ENCODE assay signal across 22 cellular contexts in genomic region chr12:55843431-55843830, GRCh38. TPM values are rescaled to one million over a fixed set of nuclear protein-coding genes. Genes with fewer than 3 reads are reported as not detected.
DNase-seq lines count a peak whose midpoint lies in the region; ATAC-seq, FAIRE-seq and TF ChIP-seq lines count a peak whose summit lies in the region.
"Had no signal": no experiment of that assay in that cellular context is flagged by ENCODE, and none has a peak within 500 bp of the region (broad histone marks: within the 10 kb centered on the region; RNA-seq: fewer than 3 reads in every experiment).

No MANE protein-coding gene starts in this region.

- no peaks in the 10 kb centered on the region for H3K9me3 ChIP-seq in Caco-2
- H3K9me3 ChIP-seq in adipocyte (ENCODE audit: control insufficient read depth, low read length) = no peaks in the 10 kb centered on the region
- no peaks in the 10 kb centered on the region for H3K9me3 ChIP-seq in lower lobe of right lung
- H3K9me3 ChIP-seq in skeletal muscle satellite cell (replicated peaks; ENCODE audit: low read length) = no peaks in the 10 kb centered on the region
- H3K9me3 ChIP-seq in small intestine (ENCODE audit: control insufficient read depth, low read depth) = no peaks in the 10 kb centered on the region
- H3K9me3 ChIP-seq in thyroid gland = no peaks in the 10 kb centered on the region
- H3K9me3 ChIP-seq: esophagus squamous epithelium, prostate gland had no signal

- peak overlapping the region; percentile 92 for H3K9ac ChIP-seq in adipocyte (ENCODE audit: low read length)
- peak overlapping the region; percentile 88 for H3K9ac ChIP-seq in skeletal muscle satellite cell (ENCODE audit: low read depth, low read length)

- POLR2A ChIA-PET in Caco-2 (lab: Charles Lee) = no interaction called here

- TF ChIP-seq CTCF in Caco-2 (IDR thresholded peaks at IDR 0.05; ENCODE audit: insufficient read depth in 1 of 2, low read depth in 1 of 2, low read length in 1 of 2, severe bottlenecking in 1 of 2, unreplicated experiment in 1 of 2) = no peak
- no peak for TF ChIP-seq CTCF in lower lobe of right lung (IDR thresholded peaks at IDR 0.05)
- TF ChIP-seq CTCF in thyroid gland (IDR thresholded peaks at IDR 0.05) = no peak

- no peak overlapping the region for H3K4me3 ChIP-seq in Caco-2 (ENCODE audit: low read depth, low read length)
- no peak overlapping the region for H3K4me3 ChIP-seq in adipocyte (ENCODE audit: low read length)
- H3K4me3 ChIP-seq in lower lobe of right lung = no peak overlapping the region
- H3K4me3 ChIP-seq in skeletal muscle satellite cell (ENCODE audit: low read length) = no peak overlapping the region
- H3K4me3 ChIP-seq in small intestine (ENCODE audit: low read depth in 1 of 2, low read length in 2 of 2) = no peak overlapping the region
- H3K4me3 ChIP-seq in thyroid gland (replicated peaks in 1 of 3) = no peak overlapping the region

- ATAC-seq in lower lobe of right lung = no peak

- no peaks in the 10 kb centered on the region for H3K36me3 ChIP-seq in Caco-2 (ENCODE audit: control insufficient read depth, insufficient read depth, low read length)
- peaks cover 22% of the 10 kb centered on the region for H3K36me3 ChIP-seq in adipocyte (ENCODE audit: control insufficient read depth, insufficient read depth, low read length, severe bottlenecking)
- no peaks in the 10 kb centered on the region for H3K36me3 ChIP-seq in lower lobe of right lung
- peaks cover 12% of the 10 kb centered on the region for H3K36me3 ChIP-seq in skeletal muscle satellite cell (ENCODE audit: insufficient read depth, low read length)
- no peaks in the 10 kb centered on the region for H3K36me3 ChIP-seq in small intestine (ENCODE audit: control insufficient read depth in 2 of 2, insufficient read depth in 2 of 2, low read length in 2 of 2)
- H3K36me3 ChIP-seq in thyroid gland = no peaks in the 10 kb centered on the region
- H3K36me3 ChIP-seq: esophagus squamous epithelium, prostate gland had no signal

- H3K36me3 Mint-ChIP-seq in Caco-2 (ENCODE audit: insufficient read depth, unreplicated experiment) = no peaks in the 10 kb centered on the region

- no peak for DNase-seq in Caco-2
- no peak for DNase-seq in adipocyte (ENCODE audit: low read depth)
- no peak for DNase-seq in lower lobe of right lung
- no peak for DNase-seq in small intestine
- no peak for DNase-seq in thyroid gland
- no peak for DNase-seq in DMS153 treated with DMSO at 0.1 percent for 48 hours (lab: John Stamatoyannopoulos, UW; ENCODE audit: unreplicated experiment)
- no peak for DNase-seq in GM12891 (ENCODE audit: insufficient read length, low spot score)
- DNase-seq: activated B cell treated with CpG ODN at 0.5 μM for 24 hours; activated CD4-positive, alpha-beta T cell treated with anti-CD3 and anti-CD28 coated beads, Interleukin-2, amount 50 U/mL, for 48 hours; activated gamma-delta T cell treated with Interleukin-2 at 50 U/mL for 16 hours; C1 segment of cervical spinal cord; esophagus squamous epithelium; left ventricle myocardium superior; NCI-H1048; NCI-H187; NCI-H345; NCI-H774; stimulated activated CD4-positive, alpha-beta T cell treated with anti-CD3 and anti-CD28 coated beads, Interleukin-1b, Interleukin-23, amount 100 ng/mL, for 48 hours had no signal

- TF ChIP-seq POLR2A in thyroid gland (IDR thresholded peaks at IDR 0.05) (no peak), GM12891 (IDR thresholded peaks at IDR 0.05; ENCODE audit: low read depth, low read length) (no peak)

- CTCF ChIA-PET in Caco-2 (lab: Charles Lee) = no interaction called here

- H3K27ac ChIP-seq in lower lobe of right lung (peak overlapping the region; percentile 66), small intestine (ENCODE audit: low read depth in 1 of 2, low read length in 1 of 2) (no peak overlapping the region), thyroid gland (no peak overlapping the region)
- H3K27ac ChIP-seq: HL-60 had no signal

- no peak for FAIRE-seq in small intestine (lab: Jason Lieb, UNC)
- no peak for FAIRE-seq in GM12891 (lab: Jason Lieb, UNC)
- FAIRE-seq: urothelium cell line had no signal

- no peaks in the 10 kb centered on the region for H3K27me3 ChIP-seq in Caco-2 (replicated peaks; ENCODE audit: control insufficient read depth, insufficient read depth, low read length)
- no peaks in the 10 kb centered on the region for H3K27me3 ChIP-seq in adipocyte (replicated peaks; ENCODE audit: control insufficient read depth, insufficient read depth, low read length)
- no peaks in the 10 kb centered on the region for H3K27me3 ChIP-seq in lower lobe of right lung (ENCODE audit: low read depth)
- no peaks in the 10 kb centered on the region for H3K27me3 ChIP-seq in skeletal muscle satellite cell (ENCODE audit: control insufficient read depth, insufficient read depth, low read length)
- H3K27me3 ChIP-seq in small intestine (ENCODE audit: control insufficient read depth in 2 of 2, insufficient read depth in 2 of 2, low read length in 2 of 2) = no peaks in the 10 kb centered on the region
- no peaks in the 10 kb centered on the region for H3K27me3 ChIP-seq in thyroid gland

- peak overlapping the region; percentile 43 for H3K27ac Mint-ChIP-seq in Caco-2 (ENCODE audit: unreplicated experiment)
- H3K27ac Mint-ChIP-seq: activated B cell treated with CpG ODN at 0.5 μM for 24 hours had no signal

- peaks cover 13% of the 10 kb centered on the region for H3K4me1 Mint-ChIP-seq in Caco-2 (ENCODE audit: low read depth, unreplicated experiment)
- H3K4me1 Mint-ChIP-seq: activated B cell treated with CpG ODN at 0.5 μM for 24 hours had no signal

- H3K4me2 ChIP-seq in skeletal muscle satellite cell (ENCODE audit: low read length) = no peak overlapping the region

- H3K9me3 Mint-ChIP-seq in Caco-2 (ENCODE audit: unreplicated experiment) = no peaks in the 10 kb centered on the region
- H3K9me3 Mint-ChIP-seq: activated B cell treated with CpG ODN at 0.5 μM for 24 hours had no signal

- intact Hi-C loops in Caco-2 (cut with micrococcal nuclease; ENCODE audit: unreplicated experiment) = no loop called here
- intact Hi-C loops in lower lobe of right lung (cut with DNase I) = no loop called here
- intact Hi-C loops in thyroid gland (cut with DNase I) = no loop called here

- no peaks in the 10 kb centered on the region for H3K27me3 Mint-ChIP-seq in Caco-2 (ENCODE audit: insufficient read depth, unreplicated experiment)

- H3K4me1 ChIP-seq in Caco-2 (peaks cover 9% of the 10 kb centered on the region), adipocyte (ENCODE audit: control insufficient read depth, insufficient read depth, low read length) (peaks cover 67% of the 10 kb centered on the region), lower lobe of right lung (peaks cover 19% of the 10 kb centered on the region), skeletal muscle satellite cell (ENCODE audit: control insufficient read depth, insufficient read depth, low read length) (peaks cover 58% of the 10 kb centered on the region), small intestine (ENCODE audit: control insufficient read depth in 2 of 2, insufficient read depth in 1 of 2, low read depth in 1 of 2, low read length in 1 of 2) (peaks cover 0 to 5% of the 10 kb centered on the region in 2 donors), thyroid gland (peaks cover 5 to 12% of the 10 kb centered on the region in 2 donors)
- H3K4me1 ChIP-seq: prostate gland had no signal

- no TSS peak for BruUV-seq in Caco-2 (replicated peaks; lab: Mats Ljungman, UMichigan)

- 94 to 96% (median 94%) methylated on average over 4 of the region's 4 CpGs for WGBS in small intestine, 3 donors
- WGBS in thyroid gland, 2 donors = 97 to 98% methylated on average over 4 of the region's 4 CpGs

- H3K4me3 Mint-ChIP-seq in Caco-2 (ENCODE audit: unreplicated experiment) = no peak overlapping the region
- H3K4me3 Mint-ChIP-seq: activated B cell treated with CpG ODN at 0.5 μM for 24 hours had no signal

TF ChIP-seq in GM12891, 5 proteins besides CTCF, POLR2A, EP300 and RAD21:
- TF ChIP-seq POU2F2 (IDR thresholded peaks at IDR 0.05; ENCODE audit: low read depth, low read length) = no peak
- TF ChIP-seq PAX5 (IDR thresholded peaks at IDR 0.05; ENCODE audit: insufficient read depth, low read length, severe bottlenecking) = no peak
- TF ChIP-seq POLR2AphosphoS5 (IDR thresholded peaks at IDR 0.05; ENCODE audit: low read depth, low read length) = no peak
- TF ChIP-seq TAF1 (IDR thresholded peaks at IDR 0.05; ENCODE audit: low read depth, low read length) = no peak
- no peak for TF ChIP-seq SPI1 (IDR thresholded peaks at IDR 0.05; ENCODE audit: low read depth, low read length)

RNA-seq across cellular contexts. Expression of gene MMP19, which starts 0.7 kb away (rescaled TPM):
- total RNA-seq in Caco-2 (2022) (1.9 and 2.2 TPM in 2 replicates), lower lobe of right lung (35.2 TPM), thyroid gland (1 to 10 TPM; 2.3 to 4.2 (median 3.4) TPM)
- total RNA-seq in skeletal muscle satellite cell (2012; rRNA removed) = 6.8 and 7.9 TPM in 2 replicates
- 1 to 10 TPM in 1 of 3 donors, under 1 TPM in 1, not detected in 1; 0.54 to 4.1 TPM for polyA plus RNA-seq in small intestine
- 0.05 TPM for polyA plus RNA-seq in GM12891 (2012; ENCODE audit: low read depth, missing spikeins)

RNA-seq across cellular contexts. Expression of gene DNAJC14, which starts 14.0 kb away (rescaled TPM):
- total RNA-seq in Caco-2 (2022) = 21.1 and 24.5 TPM in 2 replicates
- 35.7 TPM for total RNA-seq in lower lobe of right lung
- total RNA-seq in skeletal muscle satellite cell (2012; rRNA removed) = 32.7 and 36.5 TPM in 2 replicates
- polyA plus RNA-seq in small intestine = 10 to 100 TPM; 12.7 to 25.3 (median 13.2) TPM
- total RNA-seq in thyroid gland = 10 to 100 TPM; 39.6 to 49.0 (median 45.1) TPM
- polyA plus RNA-seq in GM12891 (2012; ENCODE audit: low read depth, missing spikeins) = 16.1 TPM

RNA-seq across cellular contexts. Expression of gene ORMDL2, which starts 25.6 kb away (rescaled TPM):
- total RNA-seq in Caco-2 (2022) = 44.0 and 48.3 TPM in 2 replicates
- 49.6 TPM for total RNA-seq in lower lobe of right lung
- 17.0 and 19.7 TPM in 2 replicates for total RNA-seq in skeletal muscle satellite cell (2012; rRNA removed)
- 10 to 100 TPM; 27.1 to 50.4 (median 34.0) TPM for polyA plus RNA-seq in small intestine
- 10 to 100 TPM; 17.7 to 39.2 (median 23.4) TPM for total RNA-seq in thyroid gland
- 30.6 TPM for polyA plus RNA-seq in GM12891 (2012; ENCODE audit: low read depth, missing spikeins)

RNA-seq across cellular contexts. Expression of gene SARNP, which starts 25.9 kb away (rescaled TPM):
- total RNA-seq in Caco-2 (2022) = 70.9 and 77.6 TPM in 2 replicates
- total RNA-seq in lower lobe of right lung = 40.1 TPM
- 64.0 and 70.2 TPM in 2 replicates for total RNA-seq in skeletal muscle satellite cell (2012; rRNA removed)
- 10 to 100 TPM; 72.2 to 89.8 (median 78.4) TPM for polyA plus RNA-seq in small intestine
- total RNA-seq in thyroid gland = 10 to 100 TPM; 33.6 to 61.0 (median 52.3) TPM
- 138 TPM for polyA plus RNA-seq in GM12891 (2012; ENCODE audit: low read depth, missing spikeins)
